Comparison of ENCODE assay signal across 11 cellular contexts in genomic region chr19:10854350-10855089, GRCh38. TPM values are rescaled to one million over a fixed set of nuclear protein-coding genes. Genes with fewer than 3 reads are reported as not detected.
"Had no signal": no experiment of that assay in that cellular context is flagged by ENCODE, and none has a peak within 500 bp of the region (broad histone marks: within the 10 kb centered on the region; RNA-seq: fewer than 3 reads in every experiment).

No MANE protein-coding gene starts in this region.

- ATAC-seq: activated CD8-positive, alpha-beta T cell treated with anti-CD3 and anti-CD28 coated beads for 36 hours; activated naive CD4-positive, alpha-beta T cell treated with anti-CD3 and anti-CD28 coated beads, Interleukin-2, amount 50 U/mL, for 72 hours; activated T-cell treated with anti-CD3 and anti-CD28 coated beads, Interleukin-2, amount 50 U/mL, for 4 hours; stimulated activated effector memory CD8-positive, alpha-beta T cell treated with anti-CD3 and anti-CD28 coated beads, Interleukin-12 subunit alpha, Interleukin-12 subunit beta, amount 100 ng/mL, for 72 hours had no signal

- H3K4me3 ChIP-seq: dorsolateral prefrontal cortex, thoracic aorta had no signal

- H3K27me3 ChIP-seq: dorsolateral prefrontal cortex had no signal

- H3K36me3 ChIP-seq: thoracic aorta had no signal

- H3K27ac ChIP-seq: dorsolateral prefrontal cortex, thoracic aorta had no signal

- DNase-seq: activated CD4-positive, alpha-beta T cell treated with anti-CD3 and anti-CD28 coated beads for 4 hours; activated CD8-positive, alpha-beta T cell treated with anti-CD3 and anti-CD28 coated beads for 36 hours; activated effector memory CD4-positive, alpha-beta T cell treated with anti-CD3 and anti-CD28 coated beads, Interleukin-2, amount 50 U/mL, for 16 hours; activated T-cell treated with anti-CD3 and anti-CD28 coated beads, Interleukin-2, amount 50 U/mL, for 4 hours; dorsolateral prefrontal cortex; hippocampal formation; kidney had no signal

- FAIRE-seq: kidney had no signal

- H3K9me3 ChIP-seq: thoracic aorta had no signal

RNA-seq across cellular contexts. Expression of gene C19orf38, which starts 6.3 kb away (rescaled TPM):
- total RNA-seq: neural crest cell had no signal
